ENCODE assay signal across 23 cellular contexts in genomic region chr12:106794369-106794768, GRCh38.
"Had no signal": no experiment of that assay in that cellular context is flagged by ENCODE, and none has a peak within 500 bp of the region (broad histone marks: within the 10 kb centered on the region; RNA-seq: fewer than 3 reads in every experiment).

No MANE protein-coding gene starts in this region.

- H3K4me2 ChIP-seq: hepatocyte had no signal

- DNase-seq: activated CD4-positive, alpha-beta T cell treated with anti-CD3 and anti-CD28 coated beads for 4 hours; activated CD4-positive, alpha-beta T cell treated with anti-CD3 and anti-CD28 coated beads, Interleukin-2, amount 50 U/mL, for 48 hours; activated CD4-positive, CD25-positive, alpha-beta regulatory T cell; activated CD8-positive, alpha-beta memory T cell treated with anti-CD3 and anti-CD28 coated beads, Interleukin-2, amount 50 U/mL, for 48 hours; activated effector memory CD4-positive, alpha-beta T cell treated with Interleukin-2 at 50 U/mL for 16 hours; activated naive CD4-positive, alpha-beta T cell treated with anti-CD3 and anti-CD28 coated beads for 36 hours; activated naive CD8-positive, alpha-beta T cell treated with anti-CD3 and anti-CD28 coated beads, Interleukin-2, amount 10 ng/mL, durations not matched to agents 7 days and 5 days; activated T-cell treated with anti-CD3 and anti-CD28 coated beads, Interleukin-2, amount 50 U/mL, for 48 hours; amygdala; erythroblast; glutamatergic neuron; left ventricle myocardium inferior; natural killer cell; retina; stimulated activated CD4-positive, alpha-beta T cell treated with anti-CD3 and anti-CD28 coated beads, Interleukin-4, amount 100 ng/mL, for 1 hour; stimulated activated naive CD4-positive, alpha-beta T cell; testis; uterus had no signal

- H3K9me3 ChIP-seq: left ventricle myocardium inferior, testis, uterus had no signal

- H3K36me3 Mint-ChIP-seq: natural killer cell had no signal

- H3K27ac ChIP-seq: cardiac muscle cell, hepatocyte, left ventricle myocardium inferior, testis, uterus had no signal

- H3K4me3 Mint-ChIP-seq: activated naive CD4-positive, alpha-beta T cell treated with anti-CD3 and anti-CD28 coated beads for 36 hours; activated naive CD8-positive, alpha-beta T cell treated with anti-CD3 and anti-CD28 coated beads, Interleukin-2, amount 10 ng/mL, durations not matched to agents 7 days and 5 days; mesothelial cell of epicardium; natural killer cell had no signal

- H3K27me3 Mint-ChIP-seq: activated naive CD8-positive, alpha-beta T cell treated with anti-CD3 and anti-CD28 coated beads, Interleukin-2, amount 10 ng/mL, durations not matched to agents 7 days and 5 days had no signal

- H2AFZ ChIP-seq: hepatocyte had no signal

- H3K4me1 Mint-ChIP-seq: activated naive CD8-positive, alpha-beta T cell treated with anti-CD3 and anti-CD28 coated beads, Interleukin-2, amount 10 ng/mL, durations not matched to agents 7 days and 5 days; mesothelial cell of epicardium; natural killer cell had no signal

- H3K9me3 Mint-ChIP-seq: activated naive CD4-positive, alpha-beta T cell treated with anti-CD3 and anti-CD28 coated beads for 36 hours; activated naive CD8-positive, alpha-beta T cell treated with anti-CD3 and anti-CD28 coated beads, Interleukin-2, amount 10 ng/mL, durations not matched to agents 7 days and 5 days; natural killer cell had no signal

- FAIRE-seq: endometrium, frontal cortex had no signal

- ATAC-seq: natural killer cell had no signal

- H3K4me3 ChIP-seq: cardiac muscle cell, hepatocyte, left ventricle myocardium inferior, testis, uterus had no signal

- H3K27me3 ChIP-seq: cardiac muscle cell, hepatocyte, testis, uterus had no signal

- H3K27ac Mint-ChIP-seq: activated naive CD4-positive, alpha-beta T cell treated with anti-CD3 and anti-CD28 coated beads for 36 hours; activated naive CD8-positive, alpha-beta T cell treated with anti-CD3 and anti-CD28 coated beads, Interleukin-2, amount 10 ng/mL, durations not matched to agents 7 days and 5 days; mesothelial cell of epicardium; natural killer cell had no signal

- H3K79me2 ChIP-seq: hepatocyte had no signal

- H3K36me3 ChIP-seq: uterus had no signal

- H3K4me1 ChIP-seq: left ventricle myocardium inferior, testis, uterus had no signal
